Comparison of ENCODE assay signal across 30 cellular contexts in the genomic region with DNA sequence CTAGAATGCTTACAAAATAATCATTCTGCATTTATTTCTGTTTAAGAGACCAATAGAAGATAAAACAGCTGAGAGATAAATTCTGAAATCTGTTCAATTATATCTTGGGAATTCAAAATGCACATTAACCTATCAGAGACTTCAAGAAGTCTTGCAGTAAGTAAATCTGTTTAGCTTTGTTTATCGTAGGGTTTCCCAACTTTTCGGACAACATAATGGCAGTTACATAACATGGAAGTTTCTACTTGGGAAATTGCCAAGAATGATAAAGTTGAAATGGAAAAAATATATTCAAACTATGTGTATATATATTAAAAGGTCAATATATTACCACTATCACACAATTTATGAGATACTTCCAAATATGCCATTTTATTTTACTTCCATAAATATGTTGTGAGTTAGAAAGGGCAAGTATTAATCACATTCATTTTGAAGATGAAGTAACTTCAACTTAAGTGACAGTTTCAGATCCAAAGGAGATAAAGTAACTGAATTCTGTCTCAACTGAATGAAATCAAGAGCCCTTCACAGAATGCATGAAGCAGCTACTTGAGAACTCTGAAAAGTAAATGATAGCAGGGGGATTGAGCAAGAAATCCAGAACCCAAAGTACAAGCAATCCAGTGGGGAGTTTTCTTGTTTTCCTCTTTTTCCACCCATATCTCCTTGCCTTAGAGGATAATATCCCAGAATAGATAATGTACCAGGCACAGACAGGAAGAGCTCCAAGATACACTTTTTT.
"Had no signal": no experiment of that assay in that cellular context is flagged by ENCODE, and none has a peak within 500 bp of the region (broad histone marks: within the 10 kb centered on the region; RNA-seq: fewer than 3 reads in every experiment).

No MANE protein-coding gene starts in this region.

- H3K27me3 Mint-ChIP-seq: natural killer cell treated with Interleukin-12 subunit alpha and Interleukin-12 subunit beta and Interleukin-15 and Interleukin-18, amount 100 ng/mL, for 72 hours had no signal

- H3K27ac ChIP-seq: body of pancreas, epithelial cell of prostate, esophagus squamous epithelium, left lung, thoracic aorta had no signal

- H3K27ac Mint-ChIP-seq: activated naive CD4-positive, alpha-beta T cell treated with anti-CD3 and anti-CD28 coated beads, Interleukin-2, amount 50 U/mL, for 72 hours; activated T-cell treated with anti-CD3 and anti-CD28 coated beads, Interleukin-2, amount 50 U/mL, for 72 hours; immature natural killer cell; natural killer cell treated with Interleukin-12 subunit alpha and Interleukin-12 subunit beta and Interleukin-15 and Interleukin-18, amount 100 ng/mL, for 72 hours; T-helper 2 cell treated with Interferon-gamma antibody and Interleukin-4, amounts not matched to agents 5 μg/mL and 100 μg/mL, for 36 hours had no signal

- H3K36me3 ChIP-seq: esophagus squamous epithelium, left lung, thoracic aorta had no signal

- H3K4me1 ChIP-seq: body of pancreas, esophagus squamous epithelium, left lung had no signal

- DNase-seq: activated CD4-positive, alpha-beta T cell treated with anti-CD3 and anti-CD28 coated beads for 4 hours; activated CD4-positive, alpha-beta T cell treated with anti-CD3 and anti-CD28 coated beads, Interleukin-2, amount 50 U/mL, for 4 hours; activated CD4-positive, CD25-positive, alpha-beta regulatory T cell; activated naive CD4-positive, alpha-beta T cell; activated T-cell treated with anti-CD3 and anti-CD28 coated beads for 4 hours; activated T-cell treated with anti-CD3 and anti-CD28 coated beads, Interleukin-2, amount 50 U/mL, for 72 hours; aorta; body of pancreas; dermis blood vessel endothelial cell; effector CD4-positive, alpha-beta T cell; esophagus squamous epithelium; hypothalamus; immature natural killer cell; left lung; mucosa of descending colon; posterior cingulate gyrus; right cardiac atrium; stimulated activated CD4-positive, alpha-beta T cell treated with anti-CD3 and anti-CD28 coated beads, Interleukin-12 subunit alpha, Interleukin-12 subunit beta, amount 100 ng/mL, for 4 hours; stimulated activated CD4-positive, alpha-beta T cell treated with anti-CD3 and anti-CD28 coated beads, Interleukin-4, amount 100 ng/mL, for 1 hour; stimulated activated naive CD8-positive, alpha-beta T cell treated with anti-CD3 and anti-CD28 coated beads, Interleukin-15, Interleukin-2, amounts not matched to agents 100 U/mL and 50 U/mL, for 24 hours; T-helper 1 cell; trophoblast cell had no signal

- H3K4me3 Mint-ChIP-seq: activated T-cell treated with anti-CD3 and anti-CD28 coated beads, Interleukin-2, amount 50 U/mL, for 72 hours; immature natural killer cell; natural killer cell treated with Interleukin-12 subunit alpha and Interleukin-12 subunit beta and Interleukin-15 and Interleukin-18, amount 100 ng/mL, for 72 hours; T-helper 2 cell treated with Interferon-gamma antibody and Interleukin-4, amounts not matched to agents 5 μg/mL and 100 μg/mL, for 36 hours had no signal

- H3K36me3 Mint-ChIP-seq: activated naive CD4-positive, alpha-beta T cell treated with anti-CD3 and anti-CD28 coated beads, Interleukin-2, amount 50 U/mL, for 72 hours; immature natural killer cell; natural killer cell treated with Interleukin-12 subunit alpha and Interleukin-12 subunit beta and Interleukin-15 and Interleukin-18, amount 100 ng/mL, for 72 hours had no signal

- ATAC-seq: activated naive CD4-positive, alpha-beta T cell treated with anti-CD3 and anti-CD28 coated beads, Interleukin-2, amount 50 U/mL, for 72 hours; activated T-cell treated with anti-CD3 and anti-CD28 coated beads, Interleukin-2, amount 50 U/mL, for 72 hours; body of pancreas; left lung; mucosa of descending colon; natural killer cell treated with Interleukin-12 subunit alpha and Interleukin-12 subunit beta and Interleukin-15 and Interleukin-18, amount 100 ng/mL, for 72 hours; stimulated activated naive CD8-positive, alpha-beta T cell treated with anti-CD3 and anti-CD28 coated beads, Interleukin-15, Interleukin-2, amounts not matched to agents 100 U/mL and 50 U/mL, for 24 hours had no signal

- H3K4me1 Mint-ChIP-seq: immature natural killer cell had no signal

- H3K9me3 Mint-ChIP-seq: activated T-cell treated with anti-CD3 and anti-CD28 coated beads, Interleukin-2, amount 50 U/mL, for 72 hours; T-helper 2 cell treated with Interferon-gamma antibody and Interleukin-4, amounts not matched to agents 5 μg/mL and 100 μg/mL, for 36 hours had no signal

- FAIRE-seq: colon, urothelium cell line had no signal

- H3K27me3 ChIP-seq: body of pancreas, esophagus squamous epithelium, left lung had no signal

- H3K4me3 ChIP-seq: body of pancreas, esophagus squamous epithelium, left lung, lung, mucosa of descending colon, thoracic aorta had no signal
